In the genomic region with DNA sequence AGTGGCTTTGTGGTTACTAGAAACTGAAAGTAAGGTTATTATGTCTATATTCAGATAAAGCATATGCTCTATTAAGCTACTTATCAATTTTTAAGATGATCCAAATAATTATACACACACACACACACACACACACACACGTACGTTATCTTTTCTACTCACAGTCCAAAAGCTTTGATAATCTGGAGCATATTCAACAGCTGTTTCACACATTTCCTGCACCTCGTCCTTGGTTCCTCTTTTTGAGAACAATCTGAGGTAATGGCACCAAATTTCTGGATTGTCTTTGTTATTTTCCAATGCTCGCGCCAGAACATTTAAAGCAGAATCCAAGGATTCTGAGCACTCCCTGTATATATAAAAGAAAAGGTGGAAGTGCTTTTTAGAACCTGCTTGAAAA, we compare ENCODE assay signal across 1 cellular context.
TF ChIP-seq lines count a peak whose summit lies in the region.

No MANE protein-coding gene starts in this region.

TF ChIP-seq in K562, 482 proteins besides CTCF, POLR2A, EP300 and RAD21:
- TF ChIP-seq TRIM24 (IDR thresholded peaks at IDR 0.05) (peak in 1 of 2 experiments; percentile 18; a peak in 1 of 4 replicates), TEAD4 (IDR thresholded peaks at IDR 0.05; ENCODE audit: low read length) (peak; percentile 64; the same call in 1 of the 2 replicates), TEAD4 (CRISPR knock-in tag; IDR thresholded peaks at IDR 0.05; ENCODE audit: borderline replicate concordance) (no peak), KLF16 (IDR thresholded peaks at IDR 0.05) (0 out of 2 replicates have a peak, but pooled peaks have one; percentile 25), CHD1 (IDR thresholded peaks at IDR 0.05; ENCODE audit: low read length) (no peak), SRF (CRISPR knock-in tag; IDR thresholded peaks at IDR 0.05) (no peak), SMARCA4 (IDR thresholded peaks at IDR 0.05) (peak; percentile 48; the same call in 1 of the 2 replicates), E2F5 (CRISPR knock-in tag; IDR thresholded peaks at IDR 0.05) (no peak), CXXC5 (CRISPR knock-in tag; IDR thresholded peaks at IDR 0.05) (peak; percentile 26; the same call in 1 of the 2 replicates), CBFB (CRISPR knock-in tag; IDR thresholded peaks at IDR 0.05) (no peak), SNIP1 (IDR thresholded peaks at IDR 0.05; ENCODE audit: low read depth) (no peak), CBFA2T3 (IDR thresholded peaks at IDR 0.05) (peak; percentile 60; the same call in 1 of the 2 replicates), ZC3H4 (CRISPR knock-in tag; IDR thresholded peaks at IDR 0.05; ENCODE audit: borderline replicate concordance) (no peak), TCF3 (CRISPR knock-in tag; IDR thresholded peaks at IDR 0.05) (peak; percentile 56), DACH1 (IDR thresholded peaks at IDR 0.05; ENCODE audit: partially characterized antibody) (peak; percentile 62), SRSF3 (IDR thresholded peaks at IDR 0.05; ENCODE audit: insufficient read depth, low read length) (no peak), SOX6 (IDR thresholded peaks at IDR 0.05) (peak; percentile 43; the same call in 1 of the 2 replicates), MTA2 (IDR thresholded peaks at IDR 0.05; ENCODE audit: low read depth) (peak; percentile 30; the same call in 1 of the 2 replicates), HBP1 (CRISPR knock-in tag; IDR thresholded peaks at IDR 0.05) (no peak), DPF2 (IDR thresholded peaks at IDR 0.05) (0 out of 2 replicates have a peak, but pooled peaks have one; percentile 19), BRD9 (IDR thresholded peaks at IDR 0.05; ENCODE audit: low read depth, partially characterized antibody) (no peak), ARID1B (IDR thresholded peaks at IDR 0.05) (peak; percentile 73)
- TF ChIP-seq, protein P1, sequence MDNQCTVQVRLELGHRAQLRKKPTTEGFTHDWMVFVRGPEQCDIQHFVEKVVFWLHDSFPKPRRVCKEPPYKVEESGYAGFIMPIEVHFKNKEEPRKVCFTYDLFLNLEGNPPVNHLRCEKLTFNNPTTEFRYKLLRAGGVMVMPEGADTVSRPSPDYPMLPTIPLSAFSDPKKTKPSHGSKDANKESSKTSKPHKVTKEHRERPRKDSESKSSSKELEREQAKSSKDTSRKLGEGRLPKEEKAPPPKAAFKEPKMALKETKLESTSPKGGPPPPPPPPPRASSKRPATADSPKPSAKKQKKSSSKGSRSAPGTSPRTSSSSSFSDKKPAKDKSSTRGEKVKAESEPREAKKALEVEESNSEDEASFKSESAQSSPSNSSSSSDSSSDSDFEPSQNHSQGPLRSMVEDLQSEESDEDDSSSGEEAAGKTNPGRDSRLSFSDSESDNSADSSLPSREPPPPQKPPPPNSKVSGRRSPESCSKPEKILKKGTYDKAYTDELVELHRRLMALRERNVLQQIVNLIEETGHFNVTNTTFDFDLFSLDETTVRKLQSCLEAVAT (IDR thresholded peaks at IDR 0.05): no peak
- TF ChIP-seq, protein P2, sequence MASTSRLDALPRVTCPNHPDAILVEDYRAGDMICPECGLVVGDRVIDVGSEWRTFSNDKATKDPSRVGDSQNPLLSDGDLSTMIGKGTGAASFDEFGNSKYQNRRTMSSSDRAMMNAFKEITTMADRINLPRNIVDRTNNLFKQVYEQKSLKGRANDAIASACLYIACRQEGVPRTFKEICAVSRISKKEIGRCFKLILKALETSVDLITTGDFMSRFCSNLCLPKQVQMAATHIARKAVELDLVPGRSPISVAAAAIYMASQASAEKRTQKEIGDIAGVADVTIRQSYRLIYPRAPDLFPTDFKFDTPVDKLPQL (IDR thresholded peaks at IDR 0.05; ENCODE audit: extremely low read depth, insufficient read length): no peak
- TF ChIP-seq, protein P3, sequence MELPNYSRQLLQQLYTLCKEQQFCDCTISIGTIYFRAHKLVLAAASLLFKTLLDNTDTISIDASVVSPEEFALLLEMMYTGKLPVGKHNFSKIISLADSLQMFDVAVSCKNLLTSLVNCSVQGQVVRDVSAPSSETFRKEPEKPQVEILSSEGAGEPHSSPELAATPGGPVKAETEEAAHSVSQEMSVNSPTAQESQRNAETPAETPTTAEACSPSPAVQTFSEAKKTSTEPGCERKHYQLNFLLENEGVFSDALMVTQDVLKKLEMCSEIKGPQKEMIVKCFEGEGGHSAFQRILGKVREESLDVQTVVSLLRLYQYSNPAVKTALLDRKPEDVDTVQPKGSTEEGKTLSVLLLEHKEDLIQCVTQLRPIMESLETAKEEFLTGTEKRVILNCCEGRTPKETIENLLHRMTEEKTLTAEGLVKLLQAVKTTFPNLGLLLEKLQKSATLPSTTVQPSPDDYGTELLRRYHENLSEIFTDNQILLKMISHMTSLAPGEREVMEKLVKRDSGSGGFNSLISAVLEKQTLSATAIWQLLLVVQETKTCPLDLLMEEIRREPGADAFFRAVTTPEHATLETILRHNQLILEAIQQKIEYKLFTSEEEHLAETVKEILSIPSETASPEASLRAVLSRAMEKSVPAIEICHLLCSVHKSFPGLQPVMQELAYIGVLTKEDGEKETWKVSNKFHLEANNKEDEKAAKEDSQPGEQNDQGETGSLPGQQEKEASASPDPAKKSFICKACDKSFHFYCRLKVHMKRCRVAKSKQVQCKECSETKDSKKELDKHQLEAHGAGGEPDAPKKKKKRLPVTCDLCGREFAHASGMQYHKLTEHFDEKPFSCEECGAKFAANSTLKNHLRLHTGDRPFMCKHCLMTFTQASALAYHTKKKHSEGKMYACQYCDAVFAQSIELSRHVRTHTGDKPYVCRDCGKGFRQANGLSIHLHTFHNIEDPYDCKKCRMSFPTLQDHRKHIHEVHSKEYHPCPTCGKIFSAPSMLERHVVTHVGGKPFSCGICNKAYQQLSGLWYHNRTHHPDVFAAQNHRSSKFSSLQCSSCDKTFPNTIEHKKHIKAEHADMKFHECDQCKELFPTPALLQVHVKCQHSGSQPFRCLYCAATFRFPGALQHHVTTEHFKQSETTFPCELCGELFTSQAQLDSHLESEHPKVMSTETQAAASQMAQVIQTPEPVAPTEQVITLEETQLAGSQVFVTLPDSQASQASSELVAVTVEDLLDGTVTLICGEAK (IDR thresholded peaks at IDR 0.05): peak; percentile 62
- TF ChIP-seq, protein P3 (CRISPR knock-in tag; IDR thresholded peaks at IDR 0.05): no peak
- TF ChIP-seq, protein P4, sequence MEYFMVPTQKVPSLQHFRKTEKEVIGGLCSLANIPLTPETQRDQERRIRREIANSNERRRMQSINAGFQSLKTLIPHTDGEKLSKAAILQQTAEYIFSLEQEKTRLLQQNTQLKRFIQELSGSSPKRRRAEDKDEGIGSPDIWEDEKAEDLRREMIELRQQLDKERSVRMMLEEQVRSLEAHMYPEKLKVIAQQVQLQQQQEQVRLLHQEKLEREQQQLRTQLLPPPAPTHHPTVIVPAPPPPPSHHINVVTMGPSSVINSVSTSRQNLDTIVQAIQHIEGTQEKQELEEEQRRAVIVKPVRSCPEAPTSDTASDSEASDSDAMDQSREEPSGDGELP (CRISPR knock-in tag; IDR thresholded peaks at IDR 0.05; ENCODE audit: borderline replicate concordance): peak; percentile 45; the same call in 1 of the 2 replicates
TF ChIP-seq in K562: peak in this region for 14.
